ENCODE assay signal across 8 cellular contexts in the genomic region with DNA sequence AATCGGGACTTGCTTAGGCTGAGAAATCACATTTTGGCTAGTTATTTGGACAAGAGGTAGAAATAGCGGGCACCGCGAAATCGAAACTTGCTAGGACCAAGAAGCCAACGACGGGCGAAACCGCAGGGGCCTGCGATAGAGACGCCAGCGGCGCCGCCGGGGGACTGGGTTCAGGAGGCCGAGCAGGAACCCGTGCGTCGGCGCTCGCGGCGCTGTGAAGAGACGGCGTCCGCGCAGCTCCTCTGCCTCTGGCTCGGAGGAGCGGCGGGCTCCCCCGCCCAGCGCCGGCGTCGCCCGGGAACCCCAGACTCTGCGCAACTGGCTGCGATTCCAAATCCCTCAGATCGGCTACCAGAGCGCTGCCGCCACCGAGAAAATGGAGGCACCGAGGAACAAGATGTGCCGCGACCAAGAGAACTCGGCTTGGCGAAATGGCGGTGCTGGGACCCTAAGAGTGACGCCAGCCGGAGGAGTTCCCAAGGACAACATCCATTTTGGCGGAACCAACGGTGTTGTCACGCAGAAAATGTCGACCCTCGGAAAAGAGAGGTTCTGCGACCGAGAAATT. TPM values are rescaled to one million over a fixed set of nuclear protein-coding genes. Genes with fewer than 3 reads are reported as not detected.
DNase-seq lines count a peak whose midpoint lies in the region; ATAC-seq and TF ChIP-seq lines count a peak whose summit lies in the region.

No MANE protein-coding gene starts in this region.

- DNase-seq in CD1c-positive myeloid dendritic cell (ENCODE audit: extremely low spot score) (peak; percentile 82), RPMI7951 (ENCODE audit: low read depth) (peak; percentile 73), neuronal stem cell (ENCODE audit: low spot score) (peak; percentile 73), substantia nigra (lab: John Stamatoyannopoulos, UW) (peak in 47 of 49 donors; percentile 39 to 96 (median 72))
- DNase-seq in activated naive CD4-positive, alpha-beta T cell (lab: John Stamatoyannopoulos, UW) = peak; percentile 52 to 78 (median 66)

- peak overlapping the region; percentile 89 for H3K9ac ChIP-seq in HUES6 (ENCODE audit: low read length)
- peak overlapping the region; percentile 86 for H3K9ac ChIP-seq in neuronal stem cell (ENCODE audit: low read depth, low read length, poor library complexity)

- ATAC-seq in GM19463 (IDR thresholded peaks at IDR 0.05; ENCODE audit: unreplicated experiment) (peak; percentile 36), gastroesophageal sphincter (peak; percentile 26)

- peaks cover 3% of the 10 kb centered on the region for H3K79me1 ChIP-seq in neuronal stem cell (ENCODE audit: low read depth, low read length)

- no peak for TF ChIP-seq CTCF in gastroesophageal sphincter (IDR thresholded peaks at IDR 0.05)

- H3K27ac ChIP-seq in HUES6 (ENCODE audit: low read depth, low read length) (peak overlapping the region; percentile 81), gastroesophageal sphincter (peak overlapping the region; percentile 94 to 99 (median 96)), neuronal stem cell (replicated peaks; ENCODE audit: low read length) (peak overlapping the region; percentile 83), substantia nigra (ENCODE audit: low read depth, low read length, poor library complexity, severe bottlenecking) (peak overlapping the region; percentile 98)

- peak overlapping the region; percentile 75 for H3K4me2 ChIP-seq in neuronal stem cell (ENCODE audit: insufficient read depth, low read length, poor library complexity, severe bottlenecking)

- H2AFZ ChIP-seq in neuronal stem cell (ENCODE audit: low read length) = peak overlapping the region; percentile 82

- TF ChIP-seq EP300 in gastroesophageal sphincter (IDR thresholded peaks at IDR 0.05) = no peak

- no peak overlapping the region for H2BK12ac ChIP-seq in neuronal stem cell (ENCODE audit: low read length)

- TF ChIP-seq POLR2A in gastroesophageal sphincter (IDR thresholded peaks at IDR 0.05) = peak; percentile 38 to 51

- H4K91ac ChIP-seq in neuronal stem cell (ENCODE audit: low read depth, low read length, poor library complexity) = no peak overlapping the region

- peaks cover 22% of the 10 kb centered on the region for H3K4me1 ChIP-seq in HUES6 (ENCODE audit: control insufficient read depth, insufficient read depth, low read length)
- H3K4me1 ChIP-seq in gastroesophageal sphincter = peaks cover 0 to 48% (median 14%) of the 10 kb centered on the region in 3 donors
- peaks cover 5 to 8% of the 10 kb centered on the region in 2 donors for H3K4me1 ChIP-seq in neuronal stem cell (ENCODE audit: control insufficient read depth in 2 of 2, insufficient read depth in 1 of 2, low read depth in 1 of 2, low read length in 2 of 2)

- H3K36me3 ChIP-seq in HUES6 (ENCODE audit: control insufficient read depth, insufficient read depth, low read length) = peaks cover 13% of the 10 kb centered on the region
- peaks cover 0 to 15% of the 10 kb centered on the region in 2 donors for H3K36me3 ChIP-seq in gastroesophageal sphincter
- H3K36me3 ChIP-seq in neuronal stem cell (replicated peaks in 1 of 2; ENCODE audit: control insufficient read depth in 2 of 2, insufficient read depth in 2 of 2, low read length in 2 of 2) = peaks cover 4 to 28% of the 10 kb centered on the region in 2 donors

- H3K4ac ChIP-seq in neuronal stem cell (ENCODE audit: low read length) = no peak overlapping the region

- WGBS in gastroesophageal sphincter (ENCODE audit: low coverage in 1 of 2), 2 donors = 0% methylated on average over 18 to 19 of the region's 57 CpGs
- no CpG with 5 or more reads among the region's 57 CpGs for WGBS in neuronal stem cell (ENCODE audit: extremely low coverage in 2 of 2, insufficient read length in 2 of 2, insufficient replicate concordance in 1 of 2), 2 donors

- H2AK5ac ChIP-seq in neuronal stem cell (ENCODE audit: low read depth, low read length) = no peak overlapping the region

- peak overlapping the region; percentile 84 for H2BK15ac ChIP-seq in neuronal stem cell (ENCODE audit: low read length)

- peak overlapping the region; percentile 86 for H3K4me3 ChIP-seq in HUES6 (ENCODE audit: low read depth, low read length)
- peak overlapping the region; percentile 70 to 91 for H3K4me3 ChIP-seq in gastroesophageal sphincter
- H3K4me3 ChIP-seq in neuronal stem cell (ENCODE audit: low read length in 2 of 2) = peak overlapping the region; percentile 87 to 93

- H3K18ac ChIP-seq in neuronal stem cell (ENCODE audit: low read length) = peak overlapping the region; percentile 86

- H4K8ac ChIP-seq in neuronal stem cell (ENCODE audit: low read depth, low read length) = no peak overlapping the region

- no peaks in the 10 kb centered on the region for H3K9me3 ChIP-seq in HUES6 (ENCODE audit: control insufficient read depth, insufficient read depth, low read depth, low read length)
- no peaks in the 10 kb centered on the region for H3K9me3 ChIP-seq in gastroesophageal sphincter
- peaks cover 0 to 9% of the 10 kb centered on the region in 2 donors for H3K9me3 ChIP-seq in neuronal stem cell (replicated peaks in 1 of 2; ENCODE audit: control insufficient read depth in 2 of 2, insufficient read depth in 1 of 2, low read depth in 1 of 2, low read length in 2 of 2)

- peak overlapping the region; percentile 7 for H2BK5ac ChIP-seq in neuronal stem cell (ENCODE audit: low read length)

- no peak overlapping the region for H3K14ac ChIP-seq in neuronal stem cell (ENCODE audit: low read length)

- H3K27me3 ChIP-seq in HUES6 (ENCODE audit: control insufficient read depth, insufficient read depth, low read length) (no peaks in the 10 kb centered on the region), gastroesophageal sphincter (no peaks in the 10 kb centered on the region), neuronal stem cell (ENCODE audit: control insufficient read depth in 3 of 3, insufficient read depth in 3 of 3, low read depth in 1 of 3, low read length in 3 of 3) (peaks cover 0 to 1% (median 0%) of the 10 kb centered on the region in 3 experiments)

- H3K23ac ChIP-seq in neuronal stem cell (ENCODE audit: low read depth, low read length, poor library complexity) = no peak overlapping the region

- H2BK120ac ChIP-seq in neuronal stem cell (ENCODE audit: low read depth, low read length) = no peak overlapping the region

RNA-seq across cellular contexts. Expression of gene ANXA2R, which starts 26.2 kb away (rescaled TPM):
- total RNA-seq in RPMI7951 (2014; rRNA removed; shearing (Covaris generic)) = 2.6 and 3.2 TPM in 2 replicates
- 1 to 10 TPM; 1.2 to 5.1 (median 2.1) TPM for total RNA-seq in gastroesophageal sphincter
- polyA plus RNA-seq in neuronal stem cell (2013, experiment 1 of 2) = 0.07 TPM
- 0.07 TPM for polyA plus RNA-seq in neuronal stem cell (2013, experiment 2 of 2)

RNA-seq across cellular contexts. Expression of gene ZNF131, which starts 54.4 kb away (rescaled TPM):
- total RNA-seq in RPMI7951 (2014; rRNA removed; shearing (Covaris generic)) = 20.1 and 24.3 TPM in 2 replicates
- 10 to 100 TPM; 15.4 to 36.7 (median 24.7) TPM for total RNA-seq in gastroesophageal sphincter
- polyA plus RNA-seq in neuronal stem cell (2013, experiment 1 of 2) = 45.8 TPM
- 47.8 TPM for polyA plus RNA-seq in neuronal stem cell (2013, experiment 2 of 2)

Comparison
In these comparisons a context has a peak if more than half of its experiments do, and no peak if none do; other contexts are left out.
1. Peak in every context shown above with its lines: DNase-seq, ATAC-seq, H3K4me3 ChIP-seq and H3K27ac ChIP-seq.